7 cellular contexts compared by ENCODE assay signal in genomic region chr1:212669102-212669501, GRCh38. TPM values are rescaled to one million over a fixed set of nuclear protein-coding genes. Genes with fewer than 3 reads are reported as not detected.
DNase-seq lines count a peak whose midpoint lies in the region; FAIRE-seq and TF ChIP-seq lines count a peak whose summit lies in the region.

No MANE protein-coding gene starts in this region.

- TF ChIP-seq CTCF in GM10248 (IDR thresholded peaks at IDR 0.05; ENCODE audit: control extremely low read depth, extremely low read depth, low read depth, missing control alignments) (peak; percentile 24), nephron (IDR thresholded peaks at IDR 0.05; ENCODE audit: unreplicated experiment in 3 of 3) (peak in 1 of 3 experiments; percentile 23)

- CTCF ChIA-PET in GM10248 (lab: Yijun Ruan, JAX) = interaction anchor here (1.0 to 3.2 kb wide), 12 partner anchors 10 to 326 kb away, joined by 3 to 31 read pairs (median 6); no protein-coding TSS in a partner anchor

- POLR2A ChIA-PET in GM10248 (lab: Yijun Ruan, JAX) = interaction anchor here (2.4 kb wide), 1 partner anchor 61 kb away, joined by 6 read pairs; the partner anchor contains the start of gene ATF3

- peaks cover 37% of the 10 kb centered on the region for H3K4me1 Mint-ChIP-seq in nephron

- peak overlapping the region; percentile 21 to 77 (median 54) for H3K27ac Mint-ChIP-seq in nephron

- H3K27me3 Mint-ChIP-seq in nephron (ENCODE audit: low read depth) = peaks cover 31% of the 10 kb centered on the region

- H3K36me3 Mint-ChIP-seq in nephron (ENCODE audit: low read depth) = no peaks in the 10 kb centered on the region

- DNase-seq in GM10248 (ENCODE audit: extremely low spot score) (no peak), LHCN-M2 (ENCODE audit: low read depth) (peak; percentile 56), astrocyte of the hippocampus (ENCODE audit: low read depth, low spot score) (peak; percentile 34), nucleus accumbens (lab: John Stamatoyannopoulos, UW) (no peak), GM19238 (ENCODE audit: insufficient read length, low spot score) (no peak), frontal cortex (ENCODE audit: low spot score in 2 of 2) (no peak)

- no peak for FAIRE-seq in frontal cortex (lab: Jason Lieb, UNC)

- H3K9me3 Mint-ChIP-seq in nephron = no peaks in the 10 kb centered on the region

- no peak overlapping the region for H3K4me3 Mint-ChIP-seq in nephron

RNA-seq across cellular contexts. Expression of gene BATF3, which starts 30.5 kb away (rescaled TPM):
- total RNA-seq in LHCN-M2 (2014; rRNA removed) (1.3 and 5.1 TPM in 2 replicates), frontal cortex (5.7 TPM)
- 1.3 TPM for polyA plus RNA-seq in LHCN-M2 (2012)

Comparison
In these comparisons a context has a peak if more than half of its experiments do, and no peak if none do; other contexts are left out.
1. DNase-seq: peak in LHCN-M2 (single experiment) and astrocyte of the hippocampus (single experiment); none in GM10248 (single experiment), nucleus accumbens (0 of 56), GM19238 (single experiment) and frontal cortex (0 of 2).